In the genomic region with DNA sequence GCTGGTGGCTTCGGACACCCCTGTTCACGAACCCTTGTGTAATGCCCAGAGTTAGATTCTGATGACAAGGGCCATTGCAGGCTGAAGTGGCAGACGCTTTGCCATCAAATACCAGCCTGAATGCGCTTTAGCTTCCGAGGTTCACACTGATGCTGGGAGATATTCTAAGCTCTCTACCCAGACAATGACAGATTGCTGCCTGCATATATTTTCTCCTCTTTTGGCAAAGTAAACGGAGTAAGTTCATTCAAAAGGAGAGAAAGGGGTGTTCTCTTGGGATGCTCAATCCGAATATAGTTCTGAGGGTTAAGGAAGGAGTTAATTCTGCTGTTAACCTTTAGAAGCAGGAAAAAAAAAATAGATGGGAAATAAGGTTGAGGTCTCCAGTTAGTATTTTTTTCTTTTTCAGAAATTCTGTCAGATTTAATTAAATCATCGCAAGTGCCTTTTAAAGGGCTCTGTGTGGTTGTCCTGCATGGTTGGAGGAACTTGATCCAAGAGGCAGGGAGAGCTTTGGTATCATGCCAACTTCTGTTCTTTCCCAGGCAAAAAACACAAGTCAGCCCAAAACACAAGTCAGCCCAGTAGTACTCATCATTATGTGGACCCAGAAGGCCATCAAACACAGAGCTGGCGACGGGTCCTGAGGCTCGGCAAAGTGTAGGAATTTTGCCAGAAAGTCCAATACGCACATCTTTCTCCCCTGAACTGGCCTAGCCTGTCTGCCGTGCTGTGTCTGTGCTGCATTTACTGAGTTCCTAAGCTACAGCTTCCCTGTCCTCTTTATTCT, we compare ENCODE assay signal across 26 cellular contexts.
A peak's percentile ranks its signal among the peaks of the same experiment; 100 is the strongest.
DNase-seq lines count a peak whose midpoint lies in the region; ATAC-seq and TF ChIP-seq lines count a peak whose summit lies in the region.
"Had no signal": no experiment of that assay in that cellular context is flagged by ENCODE, and none has a peak within 500 bp of the region (broad histone marks: within the 10 kb centered on the region; RNA-seq: fewer than 3 reads in every experiment).

No MANE protein-coding gene starts in this region.

- H3K4me1 ChIP-seq in left ventricle myocardium inferior = peaks cover 18% of the 10 kb centered on the region
- H3K4me1 ChIP-seq: parathyroid adenoma had no signal

- CTCF ChIA-PET in activated naive CD4-positive, alpha-beta T cell treated with anti-CD3 and anti-CD28 coated beads, Interleukin-2, amount 10 ng/mL, durations not matched to agents 7 days and 5 days (lab: Charles Lee) = no interaction called here

- peaks cover 4% of the 10 kb centered on the region for H3K27me3 Mint-ChIP-seq in activated naive CD4-positive, alpha-beta T cell treated with anti-CD3 and anti-CD28 coated beads, Interleukin-2, amount 10 ng/mL, durations not matched to agents 7 days and 5 days

- DNase-seq in DMS79 (lab: John Stamatoyannopoulos, UW) (peak; percentile 8), NCI-H446 treated with DMSO at 0.1 percent for 48 hours (lab: John Stamatoyannopoulos, UW) (peak; percentile 53), left ventricle myocardium inferior (no peak), putamen (ENCODE audit: low spot score) (peak; percentile 3)
- no peak for DNase-seq in activated naive CD4-positive, alpha-beta T cell treated with anti-CD3 and anti-CD28 coated beads, Interleukin-2, amount 10 ng/mL, durations not matched to agents 7 days and 5 days
- no peak for DNase-seq in stimulated activated naive CD4-positive, alpha-beta T cell (lab: John Stamatoyannopoulos, UW)
- DNase-seq: activated CD4-positive, alpha-beta T cell treated with anti-CD3 and anti-CD28 coated beads, Interleukin-2, amount 50 U/mL, for 1 hour; activated gamma-delta T cell treated with Interleukin-2 at 50 U/mL for 16 hours; activated T-cell treated with anti-CD3 and anti-CD28 coated beads, Interleukin-2, amount 50 U/mL, for 4 hours; GF-D8; Kasumi-1; mammary epithelial cell; NCI-H2107; NCI-H526; PC-3; stimulated activated CD4-positive, alpha-beta T cell treated with anti-CD3 and anti-CD28 coated beads, Interleukin-15, amount 100 ng/mL, for 24 hours; stimulated activated CD4-positive, alpha-beta T cell treated with anti-CD3 and anti-CD28 coated beads, Interleukin-4, amount 100 ng/mL, for 4 hours had no signal

- H3K9me3 ChIP-seq in left ventricle myocardium inferior (replicated peaks) = no peaks in the 10 kb centered on the region
- H3K9me3 ChIP-seq: BLaER1 treated with 17β-estradiol and CSF1 and Interleukin-3, amounts not matched to agents 10 nM and 100 nM; SK-N-SH; suprapubic skin had no signal

- intact Hi-C loops in left ventricle myocardium inferior (cut with micrococcal nuclease) = no loop called here

- no peak overlapping the region for H3K27ac Mint-ChIP-seq in activated naive CD4-positive, alpha-beta T cell treated with anti-CD3 and anti-CD28 coated beads, Interleukin-2, amount 10 ng/mL, durations not matched to agents 7 days and 5 days
- H3K27ac Mint-ChIP-seq: stimulated activated effector memory CD8-positive, alpha-beta T cell treated with anti-CD3 and anti-CD28 coated beads, Interleukin-12 subunit alpha, Interleukin-12 subunit beta, amount 100 ng/mL, for 72 hours; WTC11 had no signal

- no peak for ATAC-seq in HG03354 (IDR thresholded peaks at IDR 0.05; ENCODE audit: poor library complexity, severe bottlenecking, unreplicated experiment)
- ATAC-seq in GM19397 (IDR thresholded peaks at IDR 0.05; ENCODE audit: unreplicated experiment) = no peak
- ATAC-seq: activated T-cell treated with anti-CD3 and anti-CD28 coated beads, Interleukin-2, amount 50 U/mL, for 4 hours; PC-3; stimulated activated effector memory CD8-positive, alpha-beta T cell treated with anti-CD3 and anti-CD28 coated beads, Interleukin-12 subunit alpha, Interleukin-12 subunit beta, amount 100 ng/mL, for 72 hours; WTC11 had no signal

- TF ChIP-seq CTCF in left ventricle myocardium inferior (IDR thresholded peaks at IDR 0.05; ENCODE audit: borderline replicate concordance) = no peak

- no peak overlapping the region for H3K4me3 ChIP-seq in left ventricle myocardium inferior
- H3K4me3 ChIP-seq: BLaER1 treated with 17β-estradiol and CSF1 and Interleukin-3, amounts not matched to agents 10 nM and 100 nM; hepatocyte; suprapubic skin had no signal

- H3K27me3 ChIP-seq in left ventricle myocardium inferior (ENCODE audit: low read depth) = no peaks in the 10 kb centered on the region
- H3K27me3 ChIP-seq: BLaER1 treated with 17β-estradiol and CSF1 and Interleukin-3, amounts not matched to agents 10 nM and 100 nM had no signal

- no peaks in the 10 kb centered on the region for H3K9me3 Mint-ChIP-seq in activated naive CD4-positive, alpha-beta T cell treated with anti-CD3 and anti-CD28 coated beads, Interleukin-2, amount 10 ng/mL, durations not matched to agents 7 days and 5 days
- H3K9me3 Mint-ChIP-seq: activated T-cell treated with anti-CD3 and anti-CD28 coated beads, Interleukin-2, amount 50 U/mL, for 4 hours; stimulated activated effector memory CD8-positive, alpha-beta T cell treated with anti-CD3 and anti-CD28 coated beads, Interleukin-12 subunit alpha, Interleukin-12 subunit beta, amount 100 ng/mL, for 72 hours; WTC11 had no signal

- H3K27ac ChIP-seq in left ventricle myocardium inferior (replicated peaks) = peak overlapping the region; percentile 38
- H3K27ac ChIP-seq: BLaER1 treated with 17β-estradiol and CSF1 and Interleukin-3, amounts not matched to agents 10 nM and 100 nM; hepatocyte; parathyroid adenoma; suprapubic skin had no signal

- H3K36me3 ChIP-seq in left ventricle myocardium inferior = no peaks in the 10 kb centered on the region
- H3K36me3 ChIP-seq: BLaER1 treated with 17β-estradiol and CSF1 and Interleukin-3, amounts not matched to agents 10 nM and 100 nM; suprapubic skin had no signal

- no peaks in the 10 kb centered on the region for H3K4me1 Mint-ChIP-seq in activated naive CD4-positive, alpha-beta T cell treated with anti-CD3 and anti-CD28 coated beads, Interleukin-2, amount 10 ng/mL, durations not matched to agents 7 days and 5 days
- H3K4me1 Mint-ChIP-seq: stimulated activated effector memory CD8-positive, alpha-beta T cell treated with anti-CD3 and anti-CD28 coated beads, Interleukin-12 subunit alpha, Interleukin-12 subunit beta, amount 100 ng/mL, for 72 hours had no signal

- H3K36me3 Mint-ChIP-seq in activated naive CD4-positive, alpha-beta T cell treated with anti-CD3 and anti-CD28 coated beads, Interleukin-2, amount 10 ng/mL, durations not matched to agents 7 days and 5 days = no peaks in the 10 kb centered on the region
- H3K36me3 Mint-ChIP-seq: stimulated activated effector memory CD8-positive, alpha-beta T cell treated with anti-CD3 and anti-CD28 coated beads, Interleukin-12 subunit alpha, Interleukin-12 subunit beta, amount 100 ng/mL, for 72 hours; WTC11 had no signal

- H3K4me3 Mint-ChIP-seq in activated naive CD4-positive, alpha-beta T cell treated with anti-CD3 and anti-CD28 coated beads, Interleukin-2, amount 10 ng/mL, durations not matched to agents 7 days and 5 days = no peak overlapping the region
- H3K4me3 Mint-ChIP-seq: activated T-cell treated with anti-CD3 and anti-CD28 coated beads, Interleukin-2, amount 50 U/mL, for 4 hours; stimulated activated effector memory CD8-positive, alpha-beta T cell treated with anti-CD3 and anti-CD28 coated beads, Interleukin-12 subunit alpha, Interleukin-12 subunit beta, amount 100 ng/mL, for 72 hours; WTC11 had no signal

Comparison
In these comparisons a context has a peak if more than half of its experiments do, and no peak if none do; other contexts are left out.
1. DNase-seq: peak in DMS79 (single experiment), NCI-H446 treated with DMSO at 0.1 percent for 48 hours (single experiment) and putamen (single experiment); none in left ventricle myocardium inferior (single experiment), activated naive CD4-positive, alpha-beta T cell treated with anti-CD3 and anti-CD28 coated beads, Interleukin-2, amount 10 ng/mL, durations not matched to agents 7 days and 5 days (single experiment) and stimulated activated naive CD4-positive, alpha-beta T cell (0 of 6).